In the genomic region with DNA sequence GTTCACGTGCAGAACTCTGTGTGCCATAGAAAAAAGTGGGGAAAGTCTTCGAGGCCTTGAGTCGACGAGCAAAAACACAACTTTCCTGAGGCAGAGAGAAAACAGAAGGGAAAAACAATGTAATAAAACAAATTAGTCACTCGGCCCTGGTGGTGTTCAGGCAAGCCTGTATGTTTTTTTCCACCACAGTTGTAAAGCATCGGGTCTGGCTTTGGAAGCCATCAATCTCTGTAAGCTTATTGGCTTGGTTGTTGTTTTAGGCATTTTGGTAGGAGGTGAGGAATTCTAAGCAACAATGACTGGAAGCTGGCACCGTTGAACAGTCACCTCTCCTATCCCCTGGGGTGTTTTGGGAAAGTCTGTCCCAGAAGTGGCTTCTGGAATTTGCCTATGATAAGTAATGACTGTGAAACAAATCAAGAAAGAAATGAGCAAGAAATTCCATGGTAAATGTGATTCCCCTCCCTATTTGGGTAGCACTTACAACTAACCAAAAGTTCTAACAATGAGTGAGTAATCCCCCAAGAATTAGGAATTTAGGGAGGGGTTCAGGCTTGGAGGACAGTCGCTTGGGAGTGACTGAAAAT, we compare ENCODE assay signal across 14 cellular contexts. TPM values are rescaled to one million over a fixed set of nuclear protein-coding genes. Genes with fewer than 3 reads are reported as not detected.
DNase-seq lines count a peak whose midpoint lies in the region; ATAC-seq and TF ChIP-seq lines count a peak whose summit lies in the region.
"Had no signal": no experiment of that assay in that cellular context is flagged by ENCODE, and none has a peak within 500 bp of the region (broad histone marks: within the 10 kb centered on the region; RNA-seq: fewer than 3 reads in every experiment).

No MANE protein-coding gene starts in this region.

- peaks cover 35% of the 10 kb centered on the region for H3F3A ChIP-seq in SK-N-SH (replicated peaks; ENCODE audit: insufficient read depth)

- H3K4me1 Mint-ChIP-seq in natural killer cell = peaks cover 0 to 15% of the 10 kb centered on the region in 2 donors

- CTCF ChIA-PET in SK-N-SH (lab: Yijun Ruan, JAX) = interaction anchor here (1.0 to 2.2 kb wide), 2 partner anchors 10 to 11 kb away, joined by 3 to 5 read pairs; no protein-coding TSS in a partner anchor

- no peaks in the 10 kb centered on the region for H3K9me2 ChIP-seq in SK-N-SH

- H2AFZ ChIP-seq in SK-N-SH (ENCODE audit: low read depth) = no peak overlapping the region

- H3K9ac ChIP-seq in SK-N-SH = peak overlapping the region; percentile 82; the same call in 1 of the 2 replicates

- H3K36me3 Mint-ChIP-seq in natural killer cell = no peaks in the 10 kb centered on the region

- H3K4me3 ChIP-seq in SK-N-SH (ENCODE audit: low read depth in 2 of 2, low read length in 1 of 2) = no peak overlapping the region; a peak in 1 of 4 replicates
- H3K4me3 ChIP-seq in breast epithelium = no peak overlapping the region
- no peak overlapping the region for H3K4me3 ChIP-seq in kidney epithelial cell (ENCODE audit: low read depth, low read length)
- peak overlapping the region in 1 of 2 donors; percentile 63 for H3K4me3 ChIP-seq in vagina
- H3K4me3 ChIP-seq: GM12878 had no signal

- peak overlapping the region; percentile 99 for H3K4me2 ChIP-seq in SK-N-SH

- no peak; the same call in 2 of the 3 replicates for ATAC-seq in SK-N-SH treated with all-trans-retinoic acid at 6 μM for 48 hours
- no peak for ATAC-seq in natural killer cell
- ATAC-seq: activated CD8-positive, alpha-beta T cell treated with anti-CD3 and anti-CD28 coated beads, Interleukin-2, amount 10 ng/mL, durations not matched to agents 7 days and 5 days; GM12878 had no signal

- H3K36me3 ChIP-seq in SK-N-SH (replicated peaks in 1 of 2; ENCODE audit: control insufficient read depth in 1 of 2, insufficient read depth in 2 of 2, low read length in 1 of 2) (no peaks in the 10 kb centered on the region), breast epithelium (no peaks in the 10 kb centered on the region), kidney epithelial cell (ENCODE audit: control insufficient read depth, insufficient read depth, low read length) (no peaks in the 10 kb centered on the region), vagina (no peaks in the 10 kb centered on the region)

- DNase-seq in SK-N-SH = no peak
- no peak for DNase-seq in breast epithelium (ENCODE audit: low spot score in 2 of 2)
- peak; percentile 44 for DNase-seq in kidney epithelial cell (ENCODE audit: low read depth)
- no peak for DNase-seq in vagina (ENCODE audit: extremely low spot score in 2 of 2)
- no peak for DNase-seq in NCI-H1105 (lab: John Stamatoyannopoulos, UW)
- no peak for DNase-seq in NCI-H2227 treated with DMSO at 0.1 percent for 48 hours (lab: John Stamatoyannopoulos, UW)
- no peak for DNase-seq in natural killer cell
- DNase-seq: activated CD8-positive, alpha-beta T cell treated with anti-CD3 and anti-CD28 coated beads, Interleukin-2, amount 10 ng/mL, durations not matched to agents 7 days and 5 days; caudate nucleus; NCI-H2029; SIG-M5 had no signal

- no peak for TF ChIP-seq RAD21 in SK-N-SH (IDR thresholded peaks at IDR 0.05; ENCODE audit: low read length)

- no peak; a peak in 1 of 4 replicates for TF ChIP-seq EP300 in SK-N-SH (IDR thresholded peaks at IDR 0.05; ENCODE audit: borderline replicate concordance in 1 of 2, low read depth in 1 of 2, low read length in 1 of 2)

- no peak overlapping the region for H3K27ac Mint-ChIP-seq in natural killer cell
- H3K27ac Mint-ChIP-seq: activated CD8-positive, alpha-beta T cell treated with anti-CD3 and anti-CD28 coated beads, Interleukin-2, amount 10 ng/mL, durations not matched to agents 7 days and 5 days had no signal

- no peak overlapping the region for H3K4me3 Mint-ChIP-seq in natural killer cell
- H3K4me3 Mint-ChIP-seq: activated CD8-positive, alpha-beta T cell treated with anti-CD3 and anti-CD28 coated beads, Interleukin-2, amount 10 ng/mL, durations not matched to agents 7 days and 5 days had no signal

- peaks cover 53% of the 10 kb centered on the region; the same call in 1 of the 2 replicates for H3K79me2 ChIP-seq in SK-N-SH (ENCODE audit: insufficient read depth)

- H3K9me3 ChIP-seq in SK-N-SH = no peaks in the 10 kb centered on the region
- H3K9me3 ChIP-seq in breast epithelium = no peaks in the 10 kb centered on the region
- H3K9me3 ChIP-seq in vagina = no peaks in the 10 kb centered on the region

- H3K27me3 Mint-ChIP-seq in natural killer cell (ENCODE audit: low read depth in 2 of 2) = peaks cover 56 to 65% of the 10 kb centered on the region in 2 donors

- intact Hi-C loops in breast epithelium (cut with DNase I; ENCODE audit: low total_unique reads) (no loop called here), vagina (cut with DNase I) (no loop called here), natural killer cell (cut with micrococcal nuclease) (loop anchor here (10.0 kb wide), 1 partner anchor 365 kb away; no protein-coding TSS in a partner anchor)

- no peaks in the 10 kb centered on the region for H4K20me1 ChIP-seq in SK-N-SH (ENCODE audit: insufficient read depth)

- POLR2A ChIA-PET in SK-N-SH (lab: Yijun Ruan, JAX) = no interaction called here

- H3K4me1 ChIP-seq in SK-N-SH (ENCODE audit: control insufficient read depth in 1 of 2, insufficient read depth in 2 of 2, low read depth in 1 of 2, low read length in 1 of 2) (peaks cover 0 to 25% of the 10 kb centered on the region in 2 experiments; a peak in 3 of 4 replicates), breast epithelium (no peaks in the 10 kb centered on the region), vagina (peaks cover 63% of the 10 kb centered on the region)

- H3K27ac ChIP-seq in SK-N-SH (ENCODE audit: low read depth in 2 of 2, low read length in 1 of 2) (peak overlapping the region; percentile 60 to 86), breast epithelium (peak overlapping the region; percentile 50 to 52), vagina (peak overlapping the region; percentile 94)
- H3K27ac ChIP-seq: 22Rv1 had no signal

- TF ChIP-seq POLR2A in breast epithelium (IDR thresholded peaks at IDR 0.05) (no peak), vagina (IDR thresholded peaks at IDR 0.05) (no peak)

- WGBS in SK-N-SH (ENCODE audit: low lambda C conversion rate) = 12% methylated on average over 8 of the region's 8 CpGs

- TF ChIP-seq CTCF in SK-N-SH (IDR thresholded peaks at IDR 0.05) = no peak
- no peak for TF ChIP-seq CTCF in breast epithelium (IDR thresholded peaks at IDR 0.05)
- TF ChIP-seq CTCF in kidney epithelial cell (IDR thresholded peaks at IDR 0.05; ENCODE audit: insufficient read depth, low read length, poor library complexity, severe bottlenecking) = no peak
- no peak for TF ChIP-seq CTCF in vagina (IDR thresholded peaks at IDR 0.05)
- TF ChIP-seq CTCF in natural killer cell (IDR thresholded peaks at IDR 0.05) = no peak

- no peaks in the 10 kb centered on the region for H3K27me3 ChIP-seq in SK-N-SH (ENCODE audit: insufficient read depth)
- peaks cover 0 to 46% of the 10 kb centered on the region in 2 donors for H3K27me3 ChIP-seq in breast epithelium
- peaks cover 2% of the 10 kb centered on the region for H3K27me3 ChIP-seq in kidney epithelial cell (ENCODE audit: control insufficient read depth, insufficient read depth, low read length)
- no peaks in the 10 kb centered on the region for H3K27me3 ChIP-seq in vagina

- H3K9me3 Mint-ChIP-seq in natural killer cell = no peaks in the 10 kb centered on the region

TF ChIP-seq in SK-N-SH, 30 proteins besides CTCF, POLR2A, EP300 and RAD21 (continues in another document):
- TF ChIP-seq NRF1 (IDR thresholded peaks at IDR 0.05; ENCODE audit: low read depth, low read length) (no peak), FOSL2 (IDR thresholded peaks at IDR 0.05; ENCODE audit: borderline replicate concordance, low read depth) (peak; percentile 43; the same call in 1 of the 2 replicates), GATA2 (CRISPR knock-in tag; IDR thresholded peaks at IDR 0.05) (no peak), RFX5 (IDR thresholded peaks at IDR 0.05; ENCODE audit: low read length) (no peak)

TF ChIP-seq in SK-N-SH treated with all-trans-retinoic acid at 6 μM for 48 hours, 23 proteins besides CTCF, POLR2A, EP300 and RAD21:
- TF ChIP-seq ZC3H10 (CRISPR knock-in tag; IDR thresholded peaks at IDR 0.05) = no peak
TF ChIP-seq in SK-N-SH treated with all-trans-retinoic acid at 6 μM for 48 hours: peak in this region for 0.

RNA-seq across cellular contexts. Expression of a gene that starts 2.8 kb away (rescaled TPM):
- polyA plus RNA-seq in SK-N-SH (2012; rRNA removed) = 93.0 and 107 TPM in 2 replicates
- 68.6 and 78.0 TPM in 2 replicates for polyA plus RNA-seq in SK-N-SH (2012; cell fraction: cytosol; rRNA removed)
- 53.7 and 78.7 TPM in 2 replicates for polyA plus RNA-seq in SK-N-SH (2012; cell fraction: nucleus; rRNA removed)
- total RNA-seq in breast epithelium (10 to 100 TPM in 2 of 3 donors, 1 to 10 TPM in 1; 6.0 to 13.1 (median 11.5) TPM), kidney epithelial cell (32.8 and 39.3 TPM in 2 replicates), vagina (123 TPM), natural killer cell (not detected)
- total RNA-seq: activated CD8-positive, alpha-beta T cell treated with anti-CD3 and anti-CD28 coated beads, Interleukin-2, amount 10 ng/mL, durations not matched to agents 7 days and 5 days; GM12878 had no signal

Comparison
In these comparisons a context has a peak if more than half of its experiments do, and no peak if none do; other contexts are left out.
1. RNA of a gene that starts 2.8 kb away (total RNA-seq): 123 TPM in vagina (single experiment), 32.8 to 39.3 TPM in kidney epithelial cell and 6.0 to 13.1 TPM in breast epithelium; not detected in natural killer cell; every median in the first group is over 4 times any median in the second.
2. Peak in every context shown above with its lines, with median percentiles within 50 percentile points of each other: H3K27ac ChIP-seq.